In the genomic region with DNA sequence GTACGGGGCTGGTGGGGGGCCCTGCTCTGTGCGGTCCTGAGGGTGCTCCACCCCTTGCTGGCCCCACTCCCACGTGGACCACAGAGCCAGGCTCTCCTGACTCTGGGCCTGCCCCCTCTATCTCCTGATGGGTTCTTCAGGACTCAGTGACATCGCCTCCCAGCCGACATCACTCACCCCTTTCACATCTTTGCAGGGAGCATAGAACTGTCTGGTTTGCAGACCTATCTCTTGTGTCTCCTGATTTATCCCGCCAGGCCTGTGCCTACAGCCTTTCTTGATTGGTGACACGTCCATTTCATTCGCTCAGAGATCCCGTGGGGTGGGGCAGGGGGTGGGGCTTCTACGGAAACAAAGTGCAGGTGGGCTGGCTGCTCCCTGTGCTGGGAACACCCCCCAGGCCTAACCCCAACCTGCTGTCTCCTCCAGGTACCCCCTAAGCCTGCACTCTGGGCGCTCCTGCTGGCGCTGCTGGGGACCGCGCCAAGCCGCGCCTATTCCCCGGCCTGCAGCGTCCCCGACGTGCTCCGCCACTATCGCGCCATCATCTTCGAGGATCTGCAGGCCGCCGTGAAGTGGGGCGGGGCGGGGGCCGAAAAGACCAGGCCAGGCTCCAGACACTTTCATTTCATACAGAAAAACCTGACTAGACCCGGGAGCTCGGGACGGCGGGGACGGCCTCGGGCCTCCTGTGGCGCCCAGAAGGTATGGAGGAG, we compare ENCODE assay signal across 1 cellular context.
TF ChIP-seq lines count a peak whose summit lies in the region.

No MANE protein-coding gene starts in this region.

TF ChIP-seq in HepG2, 621 proteins besides CTCF, POLR2A, EP300 and RAD21 (continues in another document):
- TF ChIP-seq E2F5 (CRISPR knock-in tag; conservative IDR thresholded peaks at IDR 0.05): no peak
- peak; percentile 10; the same call in 1 of the 2 replicates for TF ChIP-seq TAF1 (CRISPR knock-in tag; IDR thresholded peaks at IDR 0.05)
- TF ChIP-seq HOXA9 (CRISPR knock-in tag; IDR thresholded peaks at IDR 0.05; ENCODE audit: borderline replicate concordance): no peak
- TF ChIP-seq AGO2 (optimal IDR thresholded peaks at IDR 0.05; ENCODE audit: low read depth, low read length): peak; percentile 75
- 0 out of 2 replicates have a peak, but pooled peaks have one; percentile 26 for TF ChIP-seq ZNF792 (CRISPR knock-in tag; IDR thresholded peaks at IDR 0.05)
- peak; percentile 68 for TF ChIP-seq RBFOX2 (IDR thresholded peaks at IDR 0.05; ENCODE audit: low read depth, low read length)
- TF ChIP-seq, protein P1, sequence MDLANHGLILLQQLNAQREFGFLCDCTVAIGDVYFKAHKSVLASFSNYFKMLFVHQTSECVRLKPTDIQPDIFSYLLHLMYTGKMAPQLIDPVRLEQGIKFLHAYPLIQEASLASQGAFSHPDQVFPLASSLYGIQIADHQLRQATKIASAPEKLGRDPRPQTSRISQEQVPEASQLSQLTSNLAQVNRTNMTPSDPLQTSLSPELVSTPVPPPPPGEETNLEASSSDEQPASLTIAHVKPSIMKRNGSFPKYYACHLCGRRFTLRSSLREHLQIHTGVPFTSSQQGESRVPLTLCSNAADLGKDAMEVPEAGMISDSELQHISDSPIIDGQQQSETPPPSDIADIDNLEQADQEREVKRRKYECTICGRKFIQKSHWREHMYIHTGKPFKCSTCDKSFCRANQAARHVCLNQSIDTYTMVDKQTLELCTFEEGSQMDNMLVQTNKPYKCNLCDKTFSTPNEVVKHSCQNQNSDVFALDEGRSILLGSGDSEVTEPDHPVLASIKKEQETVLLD (CRISPR knock-in tag; IDR thresholded peaks at IDR 0.05; ENCODE audit: low read depth): 0 out of 2 replicates have a peak, but pooled peaks have one; percentile 11
- peak; percentile 67 for TF ChIP-seq POLR2G (IDR thresholded peaks at IDR 0.05; ENCODE audit: low read depth, low read length)
- no peak for TF ChIP-seq SIN3A (IDR thresholded peaks at IDR 0.05; ENCODE audit: borderline replicate concordance, low read depth, low read length)
- TF ChIP-seq MAF1 (CRISPR knock-in tag; IDR thresholded peaks at IDR 0.05; ENCODE audit: borderline replicate concordance): 0 out of 2 replicates have a peak, but pooled peaks have one; percentile 21
- TF ChIP-seq CCDC6 (CRISPR knock-in tag; IDR thresholded peaks at IDR 0.05): no peak; the same call in 1 of the 2 replicates
- 0 out of 2 replicates have a peak, but pooled peaks have one; percentile 88 for TF ChIP-seq PCBP1 (IDR thresholded peaks at IDR 0.05; ENCODE audit: borderline replicate concordance, low read depth, low read length)
- TF ChIP-seq KDM3A (CRISPR knock-in tag; IDR thresholded peaks at IDR 0.05; ENCODE audit: low read depth): 0 out of 2 replicates have a peak, but pooled peaks have one; percentile 4
- TF ChIP-seq MYC (CRISPR knock-in tag; IDR thresholded peaks at IDR 0.05; ENCODE audit: borderline replicate concordance): peak; percentile 42; the same call in 1 of the 2 replicates
- TF ChIP-seq HNRNPK (IDR thresholded peaks at IDR 0.05; ENCODE audit: low read depth, low read length, poor library complexity, severe bottlenecking): peak; percentile 90
- peak; percentile 3; the same call in 1 of the 2 replicates for TF ChIP-seq SPEN (CRISPR knock-in tag; IDR thresholded peaks at IDR 0.05; ENCODE audit: low read depth)
- no peak for TF ChIP-seq ZSCAN29 (CRISPR knock-in tag; conservative IDR thresholded peaks at IDR 0.05)
- peak; percentile 48; the same call in 1 of the 2 replicates for TF ChIP-seq ZBTB33 (CRISPR knock-in tag; IDR thresholded peaks at IDR 0.05)
- TF ChIP-seq RBM22 (optimal IDR thresholded peaks at IDR 0.05; ENCODE audit: low read length): peak; percentile 11
- TF ChIP-seq LRRFIP1 (CRISPR knock-in tag; conservative IDR thresholded peaks at IDR 0.05): no peak
- TF ChIP-seq HNRNPLL (IDR thresholded peaks at IDR 0.05; ENCODE audit: low read depth, low read length, poor library complexity, severe bottlenecking): peak; percentile 27
- no peak for TF ChIP-seq ZNF44 (CRISPR knock-in tag; IDR thresholded peaks at IDR 0.05)
- peak; percentile 55 for TF ChIP-seq DRAP1 (CRISPR knock-in tag; IDR thresholded peaks at IDR 0.05)
- TF ChIP-seq ARID2 (CRISPR knock-in tag; IDR thresholded peaks at IDR 0.05; ENCODE audit: borderline replicate concordance): 0 out of 2 replicates have a peak, but pooled peaks have one; percentile 3
- peak; percentile 60; the same call in 1 of the 2 replicates for TF ChIP-seq ZBTB7A (CRISPR knock-in tag; IDR thresholded peaks at IDR 0.05)
- peak; percentile 70 for TF ChIP-seq AGO1 (IDR thresholded peaks at IDR 0.05; ENCODE audit: low read depth, low read length, poor library complexity, severe bottlenecking)
- TF ChIP-seq, protein P2, sequence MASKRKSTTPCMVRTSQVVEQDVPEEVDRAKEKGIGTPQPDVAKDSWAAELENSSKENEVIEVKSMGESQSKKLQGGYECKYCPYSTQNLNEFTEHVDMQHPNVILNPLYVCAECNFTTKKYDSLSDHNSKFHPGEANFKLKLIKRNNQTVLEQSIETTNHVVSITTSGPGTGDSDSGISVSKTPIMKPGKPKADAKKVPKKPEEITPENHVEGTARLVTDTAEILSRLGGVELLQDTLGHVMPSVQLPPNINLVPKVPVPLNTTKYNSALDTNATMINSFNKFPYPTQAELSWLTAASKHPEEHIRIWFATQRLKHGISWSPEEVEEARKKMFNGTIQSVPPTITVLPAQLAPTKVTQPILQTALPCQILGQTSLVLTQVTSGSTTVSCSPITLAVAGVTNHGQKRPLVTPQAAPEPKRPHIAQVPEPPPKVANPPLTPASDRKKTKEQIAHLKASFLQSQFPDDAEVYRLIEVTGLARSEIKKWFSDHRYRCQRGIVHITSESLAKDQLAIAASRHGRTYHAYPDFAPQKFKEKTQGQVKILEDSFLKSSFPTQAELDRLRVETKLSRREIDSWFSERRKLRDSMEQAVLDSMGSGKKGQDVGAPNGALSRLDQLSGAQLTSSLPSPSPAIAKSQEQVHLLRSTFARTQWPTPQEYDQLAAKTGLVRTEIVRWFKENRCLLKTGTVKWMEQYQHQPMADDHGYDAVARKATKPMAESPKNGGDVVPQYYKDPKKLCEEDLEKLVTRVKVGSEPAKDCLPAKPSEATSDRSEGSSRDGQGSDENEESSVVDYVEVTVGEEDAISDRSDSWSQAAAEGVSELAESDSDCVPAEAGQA (IDR thresholded peaks at IDR 0.05; ENCODE audit: low read depth): peak; percentile 22; the same call in 1 of the 2 replicates
- TF ChIP-seq, protein P2 (CRISPR knock-in tag; IDR thresholded peaks at IDR 0.05; ENCODE audit: borderline replicate concordance): no peak
- no peak for TF ChIP-seq MED1 (CRISPR knock-in tag; IDR thresholded peaks at IDR 0.05)
- 0 out of 2 replicates have a peak, but pooled peaks have one; percentile 6 for TF ChIP-seq MATR3 (CRISPR knock-in tag; IDR thresholded peaks at IDR 0.05)
- TF ChIP-seq SALL2 (CRISPR knock-in tag; IDR thresholded peaks at IDR 0.05): peak; percentile 52; the same call in 1 of the 2 replicates
- no peak for TF ChIP-seq FOXJ3 (CRISPR knock-in tag; IDR thresholded peaks at IDR 0.05; ENCODE audit: borderline replicate concordance)
- 0 out of 2 replicates have a peak, but pooled peaks have one; percentile 14 for TF ChIP-seq HOXA3 (CRISPR knock-in tag; IDR thresholded peaks at IDR 0.05)
- TF ChIP-seq NONO (IDR thresholded peaks at IDR 0.05): no peak
- peak; percentile 55 for TF ChIP-seq NONO (CRISPR knock-in tag; conservative IDR thresholded peaks at IDR 0.05)
- TF ChIP-seq ZSCAN20 (CRISPR knock-in tag; IDR thresholded peaks at IDR 0.05; ENCODE audit: borderline replicate concordance): no peak
- TF ChIP-seq HNF1A (IDR thresholded peaks at IDR 0.05; ENCODE audit: low read depth): no peak
- 0 out of 2 replicates have a peak, but pooled peaks have one; percentile 7 for TF ChIP-seq HNF1A (CRISPR knock-in tag; IDR thresholded peaks at IDR 0.05; ENCODE audit: borderline replicate concordance)
- TF ChIP-seq MXI1 (IDR thresholded peaks at IDR 0.05; ENCODE audit: borderline replicate concordance, low read depth, low read length): peak; percentile 13; the same call in 1 of the 3 replicates
- TF ChIP-seq POLR2AphosphoS5 (IDR thresholded peaks at IDR 0.05; ENCODE audit: low read depth, low read length): peak; percentile 74
